Comparison of ENCODE assay signal across 1 cellular context in the genomic region with DNA sequence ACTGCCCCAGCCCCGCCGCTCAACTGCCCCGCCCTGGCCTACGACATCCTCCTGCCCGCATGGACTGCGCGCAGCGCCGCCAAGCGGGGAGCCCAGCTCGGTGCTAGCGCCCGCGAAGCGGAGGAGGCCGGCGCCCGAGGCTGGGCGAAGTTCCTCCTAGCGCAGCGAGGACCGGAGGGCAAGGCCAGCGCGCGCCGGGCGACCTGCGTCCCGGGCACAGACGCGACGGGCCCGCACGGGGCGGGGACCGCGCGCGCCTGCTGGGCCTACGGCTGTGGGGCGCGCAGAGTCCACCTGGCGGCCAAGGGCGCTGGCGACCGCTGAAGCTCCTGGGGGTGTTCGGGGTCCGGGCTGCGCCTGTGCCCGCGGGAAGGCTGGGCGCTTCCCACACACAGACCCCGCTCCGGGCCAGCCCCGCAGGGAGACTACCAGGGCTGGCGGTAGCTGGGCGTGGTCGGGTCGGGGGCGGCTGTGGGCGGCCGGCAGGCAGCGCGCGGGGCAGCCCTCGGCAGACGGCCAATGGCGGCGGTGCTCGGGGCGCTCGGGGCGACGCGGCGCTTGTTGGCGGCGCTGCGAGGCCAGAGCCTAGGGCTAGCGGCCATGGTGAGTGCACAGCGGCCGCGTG.
TF ChIP-seq lines count a peak whose summit lies in the region.

A gene (plus strand): TSS at position 511 of the 625 bp plus-strand sequence. CDS start 9 bp downstream, at position 520.

TF ChIP-seq in HepG2, 621 proteins besides CTCF, POLR2A, EP300 and RAD21 (continued from another document and continues in another):
- TF ChIP-seq, protein P1, sequence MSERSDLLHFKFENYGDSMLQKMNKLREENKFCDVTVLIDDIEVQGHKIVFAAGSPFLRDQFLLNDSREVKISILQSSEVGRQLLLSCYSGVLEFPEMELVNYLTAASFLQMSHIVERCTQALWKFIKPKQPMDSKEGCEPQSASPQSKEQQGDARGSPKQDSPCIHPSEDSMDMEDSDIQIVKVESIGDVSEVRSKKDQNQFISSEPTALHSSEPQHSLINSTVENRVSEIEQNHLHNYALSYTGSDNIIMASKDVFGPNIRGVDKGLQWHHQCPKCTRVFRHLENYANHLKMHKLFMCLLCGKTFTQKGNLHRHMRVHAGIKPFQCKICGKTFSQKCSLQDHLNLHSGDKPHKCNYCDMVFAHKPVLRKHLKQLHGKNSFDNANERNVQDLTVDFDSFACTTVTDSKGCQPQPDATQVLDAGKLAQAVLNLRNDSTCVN (CRISPR knock-in tag; IDR thresholded peaks at IDR 0.05; ENCODE audit: borderline replicate concordance) = no peak; the same call in 1 of the 2 replicates
- TF ChIP-seq, protein P2, sequence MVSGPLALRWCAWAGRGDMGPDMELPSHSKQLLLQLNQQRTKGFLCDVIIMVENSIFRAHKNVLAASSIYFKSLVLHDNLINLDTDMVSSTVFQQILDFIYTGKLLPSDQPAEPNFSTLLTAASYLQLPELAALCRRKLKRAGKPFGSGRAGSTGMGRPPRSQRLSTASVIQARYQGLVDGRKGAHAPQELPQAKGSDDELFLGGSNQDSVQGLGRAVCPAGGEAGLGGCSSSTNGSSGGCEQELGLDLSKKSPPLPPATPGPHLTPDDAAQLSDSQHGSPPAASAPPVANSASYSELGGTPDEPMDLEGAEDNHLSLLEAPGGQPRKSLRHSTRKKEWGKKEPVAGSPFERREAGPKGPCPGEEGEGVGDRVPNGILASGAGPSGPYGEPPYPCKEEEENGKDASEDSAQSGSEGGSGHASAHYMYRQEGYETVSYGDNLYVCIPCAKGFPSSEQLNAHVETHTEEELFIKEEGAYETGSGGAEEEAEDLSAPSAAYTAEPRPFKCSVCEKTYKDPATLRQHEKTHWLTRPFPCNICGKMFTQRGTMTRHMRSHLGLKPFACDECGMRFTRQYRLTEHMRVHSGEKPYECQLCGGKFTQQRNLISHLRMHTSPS (CRISPR knock-in tag; IDR thresholded peaks at IDR 0.05; ENCODE audit: low read depth) = peak; percentile 74; the same call in 1 of the 2 replicates
- TF ChIP-seq, protein P3, sequence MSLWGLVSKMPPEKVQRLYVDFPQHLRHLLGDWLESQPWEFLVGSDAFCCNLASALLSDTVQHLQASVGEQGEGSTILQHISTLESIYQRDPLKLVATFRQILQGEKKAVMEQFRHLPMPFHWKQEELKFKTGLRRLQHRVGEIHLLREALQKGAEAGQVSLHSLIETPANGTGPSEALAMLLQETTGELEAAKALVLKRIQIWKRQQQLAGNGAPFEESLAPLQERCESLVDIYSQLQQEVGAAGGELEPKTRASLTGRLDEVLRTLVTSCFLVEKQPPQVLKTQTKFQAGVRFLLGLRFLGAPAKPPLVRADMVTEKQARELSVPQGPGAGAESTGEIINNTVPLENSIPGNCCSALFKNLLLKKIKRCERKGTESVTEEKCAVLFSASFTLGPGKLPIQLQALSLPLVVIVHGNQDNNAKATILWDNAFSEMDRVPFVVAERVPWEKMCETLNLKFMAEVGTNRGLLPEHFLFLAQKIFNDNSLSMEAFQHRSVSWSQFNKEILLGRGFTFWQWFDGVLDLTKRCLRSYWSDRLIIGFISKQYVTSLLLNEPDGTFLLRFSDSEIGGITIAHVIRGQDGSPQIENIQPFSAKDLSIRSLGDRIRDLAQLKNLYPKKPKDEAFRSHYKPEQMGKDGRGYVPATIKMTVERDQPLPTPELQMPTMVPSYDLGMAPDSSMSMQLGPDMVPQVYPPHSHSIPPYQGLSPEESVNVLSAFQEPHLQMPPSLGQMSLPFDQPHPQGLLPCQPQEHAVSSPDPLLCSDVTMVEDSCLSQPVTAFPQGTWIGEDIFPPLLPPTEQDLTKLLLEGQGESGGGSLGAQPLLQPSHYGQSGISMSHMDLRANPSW (CRISPR knock-in tag; IDR thresholded peaks at IDR 0.05; ENCODE audit: borderline replicate concordance) = peak; percentile 11; the same call in 1 of the 2 replicates
- TF ChIP-seq FOXK2 (IDR thresholded peaks at IDR 0.05) = no peak
- TF ChIP-seq ZFP36L1 (CRISPR knock-in tag; IDR thresholded peaks at IDR 0.05) = 0 out of 2 replicates have a peak, but pooled peaks have one; percentile 30
- no peak for TF ChIP-seq MTF1 (CRISPR knock-in tag; IDR thresholded peaks at IDR 0.05)
- peak; percentile 59 for TF ChIP-seq FOXA3 (CRISPR knock-in tag; IDR thresholded peaks at IDR 0.05)
- TF ChIP-seq SALL1 (CRISPR knock-in tag; IDR thresholded peaks at IDR 0.05) = peak; percentile 85
- TF ChIP-seq ETV6 (CRISPR knock-in tag; conservative IDR thresholded peaks at IDR 0.05) = no peak
- TF ChIP-seq, protein P4, sequence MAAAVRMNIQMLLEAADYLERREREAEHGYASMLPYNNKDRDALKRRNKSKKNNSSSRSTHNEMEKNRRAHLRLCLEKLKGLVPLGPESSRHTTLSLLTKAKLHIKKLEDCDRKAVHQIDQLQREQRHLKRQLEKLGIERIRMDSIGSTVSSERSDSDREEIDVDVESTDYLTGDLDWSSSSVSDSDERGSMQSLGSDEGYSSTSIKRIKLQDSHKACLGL (CRISPR knock-in tag; IDR thresholded peaks at IDR 0.05) = peak; percentile 80
- TF ChIP-seq ZNF775 (CRISPR knock-in tag; IDR thresholded peaks at IDR 0.05; ENCODE audit: borderline replicate concordance) = peak; percentile 73; the same call in 1 of the 2 replicates
- TF ChIP-seq NFATC3 (CRISPR knock-in tag; IDR thresholded peaks at IDR 0.05) = no peak
- no peak; the same call in 1 of the 2 replicates for TF ChIP-seq RXRB (CRISPR knock-in tag; IDR thresholded peaks at IDR 0.05; ENCODE audit: borderline replicate concordance)
- peak; percentile 71 for TF ChIP-seq ZBTB20 (CRISPR knock-in tag; IDR thresholded peaks at IDR 0.05; ENCODE audit: borderline replicate concordance, low read depth)
- peak; percentile 87; the same call in 1 of the 2 replicates for TF ChIP-seq ZNF747 (CRISPR knock-in tag; IDR thresholded peaks at IDR 0.05; ENCODE audit: borderline replicate concordance)
- no peak for TF ChIP-seq ZNF326 (CRISPR knock-in tag; IDR thresholded peaks at IDR 0.05; ENCODE audit: borderline replicate concordance)
- TF ChIP-seq ZNF660 (CRISPR knock-in tag; IDR thresholded peaks at IDR 0.05; ENCODE audit: borderline replicate concordance, low read depth) = no peak
- TF ChIP-seq MAF1 (CRISPR knock-in tag; IDR thresholded peaks at IDR 0.05; ENCODE audit: borderline replicate concordance) = no peak
- TF ChIP-seq, protein P5, sequence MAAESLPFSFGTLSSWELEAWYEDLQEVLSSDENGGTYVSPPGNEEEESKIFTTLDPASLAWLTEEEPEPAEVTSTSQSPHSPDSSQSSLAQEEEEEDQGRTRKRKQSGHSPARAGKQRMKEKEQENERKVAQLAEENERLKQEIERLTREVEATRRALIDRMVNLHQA (CRISPR knock-in tag; IDR thresholded peaks at IDR 0.05) = no peak
- peak; percentile 72 for TF ChIP-seq ZNF564 (CRISPR knock-in tag; IDR thresholded peaks at IDR 0.05)
- TF ChIP-seq TP53 (CRISPR knock-in tag; conservative IDR thresholded peaks at IDR 0.05) = no peak
- TF ChIP-seq, protein P6, sequence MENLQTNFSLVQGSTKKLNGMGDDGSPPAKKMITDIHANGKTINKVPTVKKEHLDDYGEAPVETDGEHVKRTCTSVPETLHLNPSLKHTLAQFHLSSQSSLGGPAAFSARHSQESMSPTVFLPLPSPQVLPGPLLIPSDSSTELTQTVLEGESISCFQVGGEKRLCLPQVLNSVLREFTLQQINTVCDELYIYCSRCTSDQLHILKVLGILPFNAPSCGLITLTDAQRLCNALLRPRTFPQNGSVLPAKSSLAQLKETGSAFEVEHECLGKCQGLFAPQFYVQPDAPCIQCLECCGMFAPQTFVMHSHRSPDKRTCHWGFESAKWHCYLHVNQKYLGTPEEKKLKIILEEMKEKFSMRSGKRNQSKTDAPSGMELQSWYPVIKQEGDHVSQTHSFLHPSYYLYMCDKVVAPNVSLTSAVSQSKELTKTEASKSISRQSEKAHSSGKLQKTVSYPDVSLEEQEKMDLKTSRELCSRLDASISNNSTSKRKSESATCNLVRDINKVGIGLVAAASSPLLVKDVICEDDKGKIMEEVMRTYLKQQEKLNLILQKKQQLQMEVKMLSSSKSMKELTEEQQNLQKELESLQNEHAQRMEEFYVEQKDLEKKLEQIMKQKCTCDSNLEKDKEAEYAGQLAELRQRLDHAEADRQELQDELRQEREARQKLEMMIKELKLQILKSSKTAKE (CRISPR knock-in tag; IDR thresholded peaks at IDR 0.05; ENCODE audit: borderline replicate concordance) = 0 out of 2 replicates have a peak, but pooled peaks have one; percentile 66
- no peak for TF ChIP-seq SP1 (IDR thresholded peaks at IDR 0.05)
- no peak for TF ChIP-seq SP1 (CRISPR knock-in tag; IDR thresholded peaks at IDR 0.05)
- TF ChIP-seq, protein P7, sequence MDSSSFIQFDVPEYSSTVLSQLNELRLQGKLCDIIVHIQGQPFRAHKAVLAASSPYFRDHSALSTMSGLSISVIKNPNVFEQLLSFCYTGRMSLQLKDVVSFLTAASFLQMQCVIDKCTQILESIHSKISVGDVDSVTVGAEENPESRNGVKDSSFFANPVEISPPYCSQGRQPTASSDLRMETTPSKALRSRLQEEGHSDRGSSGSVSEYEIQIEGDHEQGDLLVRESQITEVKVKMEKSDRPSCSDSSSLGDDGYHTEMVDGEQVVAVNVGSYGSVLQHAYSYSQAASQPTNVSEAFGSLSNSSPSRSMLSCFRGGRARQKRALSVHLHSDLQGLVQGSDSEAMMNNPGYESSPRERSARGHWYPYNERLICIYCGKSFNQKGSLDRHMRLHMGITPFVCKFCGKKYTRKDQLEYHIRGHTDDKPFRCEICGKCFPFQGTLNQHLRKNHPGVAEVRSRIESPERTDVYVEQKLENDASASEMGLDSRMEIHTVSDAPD (CRISPR knock-in tag; IDR thresholded peaks at IDR 0.05) = no peak
- TF ChIP-seq, protein P8, sequence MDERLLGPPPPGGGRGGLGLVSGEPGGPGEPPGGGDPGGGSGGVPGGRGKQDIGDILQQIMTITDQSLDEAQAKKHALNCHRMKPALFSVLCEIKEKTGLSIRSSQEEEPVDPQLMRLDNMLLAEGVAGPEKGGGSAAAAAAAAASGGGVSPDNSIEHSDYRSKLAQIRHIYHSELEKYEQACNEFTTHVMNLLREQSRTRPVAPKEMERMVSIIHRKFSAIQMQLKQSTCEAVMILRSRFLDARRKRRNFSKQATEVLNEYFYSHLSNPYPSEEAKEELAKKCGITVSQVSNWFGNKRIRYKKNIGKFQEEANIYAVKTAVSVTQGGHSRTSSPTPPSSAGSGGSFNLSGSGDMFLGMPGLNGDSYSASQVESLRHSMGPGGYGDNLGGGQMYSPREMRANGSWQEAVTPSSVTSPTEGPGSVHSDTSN (CRISPR knock-in tag; IDR thresholded peaks at IDR 0.05) = no peak
- peak; percentile 75 for TF ChIP-seq CAMTA2 (CRISPR knock-in tag; IDR thresholded peaks at IDR 0.05; ENCODE audit: borderline replicate concordance)
- no peak; the same call in 1 of the 2 replicates for TF ChIP-seq ZNF891 (CRISPR knock-in tag; IDR thresholded peaks at IDR 0.05)
- TF ChIP-seq, protein P9, sequence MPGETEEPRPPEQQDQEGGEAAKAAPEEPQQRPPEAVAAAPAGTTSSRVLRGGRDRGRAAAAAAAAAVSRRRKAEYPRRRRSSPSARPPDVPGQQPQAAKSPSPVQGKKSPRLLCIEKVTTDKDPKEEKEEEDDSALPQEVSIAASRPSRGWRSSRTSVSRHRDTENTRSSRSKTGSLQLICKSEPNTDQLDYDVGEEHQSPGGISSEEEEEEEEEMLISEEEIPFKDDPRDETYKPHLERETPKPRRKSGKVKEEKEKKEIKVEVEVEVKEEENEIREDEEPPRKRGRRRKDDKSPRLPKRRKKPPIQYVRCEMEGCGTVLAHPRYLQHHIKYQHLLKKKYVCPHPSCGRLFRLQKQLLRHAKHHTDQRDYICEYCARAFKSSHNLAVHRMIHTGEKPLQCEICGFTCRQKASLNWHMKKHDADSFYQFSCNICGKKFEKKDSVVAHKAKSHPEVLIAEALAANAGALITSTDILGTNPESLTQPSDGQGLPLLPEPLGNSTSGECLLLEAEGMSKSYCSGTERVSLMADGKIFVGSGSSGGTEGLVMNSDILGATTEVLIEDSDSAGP (CRISPR knock-in tag; IDR thresholded peaks at IDR 0.05; ENCODE audit: borderline replicate concordance) = peak; percentile 71; the same call in 1 of the 2 replicates
- no peak; the same call in 1 of the 2 replicates for TF ChIP-seq DPF2 (CRISPR knock-in tag; IDR thresholded peaks at IDR 0.05; ENCODE audit: borderline replicate concordance, low read depth)
- no peak for TF ChIP-seq ZSCAN22 (CRISPR knock-in tag; IDR thresholded peaks at IDR 0.05)
- no peak for TF ChIP-seq CEBPB (IDR thresholded peaks at IDR 0.05; ENCODE audit: borderline replicate concordance, low read depth, low read length)
- TF ChIP-seq ZNF780A (CRISPR knock-in tag; IDR thresholded peaks at IDR 0.05) = no peak
- TF ChIP-seq ZNF496 (CRISPR knock-in tag; IDR thresholded peaks at IDR 0.05; ENCODE audit: insufficient replicate concordance) = no peak
- peak; percentile 54; the same call in 1 of the 2 replicates for TF ChIP-seq HNRNPL (IDR thresholded peaks at IDR 0.05; ENCODE audit: low read depth, low read length)
- TF ChIP-seq, protein P10, sequence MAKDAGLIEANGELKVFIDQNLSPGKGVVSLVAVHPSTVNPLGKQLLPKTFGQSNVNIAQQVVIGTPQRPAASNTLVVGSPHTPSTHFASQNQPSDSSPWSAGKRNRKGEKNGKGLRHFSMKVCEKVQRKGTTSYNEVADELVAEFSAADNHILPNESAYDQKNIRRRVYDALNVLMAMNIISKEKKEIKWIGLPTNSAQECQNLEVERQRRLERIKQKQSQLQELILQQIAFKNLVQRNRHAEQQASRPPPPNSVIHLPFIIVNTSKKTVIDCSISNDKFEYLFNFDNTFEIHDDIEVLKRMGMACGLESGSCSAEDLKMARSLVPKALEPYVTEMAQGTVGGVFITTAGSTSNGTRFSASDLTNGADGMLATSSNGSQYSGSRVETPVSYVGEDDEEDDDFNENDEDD (CRISPR knock-in tag; IDR thresholded peaks at IDR 0.05; ENCODE audit: borderline replicate concordance) = peak; percentile 83
- TF ChIP-seq, protein P11, sequence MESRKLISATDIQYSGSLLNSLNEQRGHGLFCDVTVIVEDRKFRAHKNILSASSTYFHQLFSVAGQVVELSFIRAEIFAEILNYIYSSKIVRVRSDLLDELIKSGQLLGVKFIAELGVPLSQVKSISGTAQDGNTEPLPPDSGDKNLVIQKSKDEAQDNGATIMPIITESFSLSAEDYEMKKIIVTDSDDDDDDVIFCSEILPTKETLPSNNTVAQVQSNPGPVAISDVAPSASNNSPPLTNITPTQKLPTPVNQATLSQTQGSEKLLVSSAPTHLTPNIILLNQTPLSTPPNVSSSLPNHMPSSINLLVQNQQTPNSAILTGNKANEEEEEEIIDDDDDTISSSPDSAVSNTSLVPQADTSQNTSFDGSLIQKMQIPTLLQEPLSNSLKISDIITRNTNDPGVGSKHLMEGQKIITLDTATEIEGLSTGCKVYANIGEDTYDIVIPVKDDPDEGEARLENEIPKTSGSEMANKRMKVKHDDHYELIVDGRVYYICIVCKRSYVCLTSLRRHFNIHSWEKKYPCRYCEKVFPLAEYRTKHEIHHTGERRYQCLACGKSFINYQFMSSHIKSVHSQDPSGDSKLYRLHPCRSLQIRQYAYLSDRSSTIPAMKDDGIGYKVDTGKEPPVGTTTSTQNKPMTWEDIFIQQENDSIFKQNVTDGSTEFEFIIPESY (CRISPR knock-in tag; IDR thresholded peaks at IDR 0.05) = no peak
- peak; percentile 56; the same call in 1 of the 2 replicates for TF ChIP-seq RNF2 (conservative IDR thresholded peaks at IDR 0.05; ENCODE audit: low read depth)
- peak; percentile 63 for TF ChIP-seq ZNF629 (CRISPR knock-in tag; conservative IDR thresholded peaks at IDR 0.05)
- TF ChIP-seq MBD4 (IDR thresholded peaks at IDR 0.05; ENCODE audit: borderline replicate concordance, low read length) = no peak
- TF ChIP-seq, protein P12, sequence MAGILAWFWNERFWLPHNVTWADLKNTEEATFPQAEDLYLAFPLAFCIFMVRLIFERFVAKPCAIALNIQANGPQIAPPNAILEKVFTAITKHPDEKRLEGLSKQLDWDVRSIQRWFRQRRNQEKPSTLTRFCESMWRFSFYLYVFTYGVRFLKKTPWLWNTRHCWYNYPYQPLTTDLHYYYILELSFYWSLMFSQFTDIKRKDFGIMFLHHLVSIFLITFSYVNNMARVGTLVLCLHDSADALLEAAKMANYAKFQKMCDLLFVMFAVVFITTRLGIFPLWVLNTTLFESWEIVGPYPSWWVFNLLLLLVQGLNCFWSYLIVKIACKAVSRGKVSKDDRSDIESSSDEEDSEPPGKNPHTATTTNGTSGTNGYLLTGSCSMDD (CRISPR knock-in tag; IDR thresholded peaks at IDR 0.05) = no peak
